9 cellular contexts compared by ENCODE assay signal in genomic region chr1:241499910-241500309, GRCh38. TPM values are rescaled to one million over a fixed set of nuclear protein-coding genes. Genes with fewer than 3 reads are reported as not detected.
DNase-seq lines count a peak whose midpoint lies in the region; ATAC-seq and TF ChIP-seq lines count a peak whose summit lies in the region.
"Had no signal": no experiment of that assay in that cellular context is flagged by ENCODE, and none has a peak within 500 bp of the region (broad histone marks: within the 10 kb centered on the region; RNA-seq: fewer than 3 reads in every experiment).

No MANE protein-coding gene starts in this region.

- no peak overlapping the region for H3K4me3 ChIP-seq in AG04450 (ENCODE audit: low read depth, low read length)

- ATAC-seq in foreskin keratinocyte (peak; percentile 45), HG02623 (IDR thresholded peaks at IDR 0.05; ENCODE audit: unreplicated experiment) (no peak), GM18502 (IDR thresholded peaks at IDR 0.05; ENCODE audit: poor library complexity, unreplicated experiment) (no peak), GM21825 (IDR thresholded peaks at IDR 0.05; ENCODE audit: unreplicated experiment) (no peak)

- POLR2A ChIA-PET in AG04450 (lab: Yijun Ruan, JAX): interaction anchor here (0.7 kb wide), 1 partner anchor 766 kb away, joined by 9 read pairs; no protein-coding TSS in a partner anchor

- H3K4me1 ChIP-seq in foreskin keratinocyte: no peaks in the 10 kb centered on the region

- CTCF ChIA-PET in AG04450 (lab: Charles Lee): interaction anchor here (0.8 to 2.6 kb wide), 5 partner anchors 9 to 768 kb away, joined by 3 to 12 read pairs (median 3); no protein-coding TSS in a partner anchor

- peak; percentile 16 for DNase-seq in AG04450 (ENCODE audit: low read depth, low spot score)
- no peak for DNase-seq in GM13977 (ENCODE audit: low spot score)
- peak; percentile 48 for DNase-seq in RKO (ENCODE audit: low spot score)
- peak in 1 of 2 donors; percentile 17 for DNase-seq in foreskin keratinocyte
- DNase-seq in effector CD8-positive, alpha-beta T cell (lab: John Stamatoyannopoulos, UW): no peak
- DNase-seq: activated T-cell treated with anti-CD3 and anti-CD28 coated beads for 4 hours had no signal

- no peak overlapping the region for H3K27ac ChIP-seq in AG04450 (ENCODE audit: low read depth, low read length)
- H3K27ac ChIP-seq in foreskin keratinocyte: no peak overlapping the region

- in situ Hi-C loops in GM13977 (cut with MboI; ENCODE audit: low pct_unique_long_range_greater_than_20kb, low sequenced_read_pairs, unreplicated experiment): loop anchor here (25.0 kb wide), 1 partner anchor 613 kb away; no protein-coding TSS in a partner anchor

- H3K27me3 ChIP-seq in AG04450 (ENCODE audit: control insufficient read depth, insufficient read depth, low read length) (no peaks in the 10 kb centered on the region), foreskin keratinocyte (no peaks in the 10 kb centered on the region)

- TF ChIP-seq CTCF in AG04450 (IDR thresholded peaks at IDR 0.05; ENCODE audit: low read depth, low read length) (peak; percentile 61), GM13977 (IDR thresholded peaks at IDR 0.05; ENCODE audit: extremely low read depth, insufficient read depth, missing control alignments) (peak; percentile 50), foreskin keratinocyte (conservative IDR thresholded peaks at IDR 0.05) (peak; percentile 72)

- H3K9me3 ChIP-seq in AG04450 (ENCODE audit: control insufficient read depth, insufficient read depth, low read length): no peaks in the 10 kb centered on the region

RNA-seq across cellular contexts. Expression of gene FH, which starts 19.6 kb away (rescaled TPM):
- polyA plus RNA-seq in AG04450 (2011; rRNA removed): 80.6 and 104 TPM in 2 replicates
- polyA minus RNA-seq in AG04450 (2011; rRNA and poly(A)+ RNA removed): 33.7 and 62.1 TPM in 2 replicates
- total RNA-seq in foreskin keratinocyte: 126 and 141 TPM in 2 replicates
- polyA plus RNA-seq in foreskin keratinocyte: 95.9 and 117 TPM in 2 replicates

RNA-seq across cellular contexts. Expression of gene KMO, which starts 32.3 kb away (rescaled TPM):
- 0.04 and 0.07 TPM in 2 replicates for polyA plus RNA-seq in AG04450 (2011; rRNA removed)
- 0.22 TPM in 1 of 2 replicates, not detected in the other for polyA minus RNA-seq in AG04450 (2011; rRNA and poly(A)+ RNA removed)
- 0.07 and 0.27 TPM in 2 replicates for total RNA-seq in foreskin keratinocyte
- polyA plus RNA-seq in foreskin keratinocyte: 0.09 and 0.26 TPM in 2 replicates

Comparison
In these comparisons a context has a peak if more than half of its experiments do, and no peak if none do; other contexts are left out.
1. DNase-seq: peak in AG04450 (single experiment) and RKO (single experiment); none in GM13977 (single experiment) and effector CD8-positive, alpha-beta T cell (single experiment).
2. Peak in every context shown above with its lines, with median percentiles within 50 percentile points of each other: CTCF ChIP-seq.